12 cellular contexts compared by ENCODE assay signal in genomic region chr19:18494267-18494607, GRCh38. TPM values are rescaled to one million over a fixed set of nuclear protein-coding genes. Genes with fewer than 3 reads are reported as not detected.
DNase-seq lines count a peak whose midpoint lies in the region; ATAC-seq and TF ChIP-seq lines count a peak whose summit lies in the region.
"Had no signal": no experiment of that assay in that cellular context is flagged by ENCODE, and none has a peak within 500 bp of the region (broad histone marks: within the 10 kb centered on the region; RNA-seq: fewer than 3 reads in every experiment).

No MANE protein-coding gene starts in this region.

- CTCF ChIA-PET in HEK293 (lab: Yijun Ruan, JAX): interaction anchor here (1.6 kb wide), 1 partner anchor 32 kb away, joined by 3 read pairs; no protein-coding TSS in a partner anchor

- no peaks in the 10 kb centered on the region for H3K27me3 ChIP-seq in osteoblast (ENCODE audit: insufficient read depth, low read length)
- H3K27me3 ChIP-seq: SJCRH30 had no signal

- no peak for ATAC-seq in GM19467 (IDR thresholded peaks at IDR 0.05; ENCODE audit: unreplicated experiment)

- H3K4me3 ChIP-seq in HEK293 (ENCODE audit: low read depth, low read length) (no peak overlapping the region), osteoblast (ENCODE audit: insufficient read depth, low read length) (no peak overlapping the region)
- H3K4me3 ChIP-seq: SJCRH30 had no signal

- H3K36me3 ChIP-seq in HEK293 (ENCODE audit: control insufficient read depth in 2 of 2, insufficient read depth in 1 of 2, low read length in 2 of 2) (no peaks in the 10 kb centered on the region), osteoblast (ENCODE audit: insufficient read depth, low read length) (no peaks in the 10 kb centered on the region)
- H3K36me3 ChIP-seq: SJCRH30 had no signal

- H3K79me2 ChIP-seq in osteoblast (ENCODE audit: insufficient read depth, low read length): peaks cover 99% of the 10 kb centered on the region

- TF ChIP-seq CTCF in HEK293 (tag by site-specific recombination; IDR thresholded peaks at IDR 0.05) (no peak), osteoblast (IDR thresholded peaks at IDR 0.05; ENCODE audit: extremely low read depth, low read depth, low read length) (no peak)

- DNase-seq in AG20443 (ENCODE audit: low spot score) (peak; percentile 61), osteoblast (ENCODE audit: insufficient read length, low spot score, missing footprints) (peak; percentile 90), C1 segment of cervical spinal cord (lab: John Stamatoyannopoulos, UW) (no peak), NCI-H226 (no peak), retina (no peak)
- DNase-seq in central memory CD4-positive, alpha-beta T cell: peak; percentile 37
- DNase-seq: activated CD4-positive, alpha-beta T cell treated with anti-CD3 and anti-CD28 coated beads for 48 hours; NCI-H524 treated with DMSO at 0.1 percent for 48 hours; SJCRH30; stimulated activated CD4-positive, alpha-beta T cell treated with anti-CD3 and anti-CD28 coated beads, Interleukin-4, amount 100 ng/mL, for 24 hours had no signal

- H3K9me3 ChIP-seq in HEK293 (ENCODE audit: control insufficient read depth, insufficient read depth, low read depth, low read length) (no peaks in the 10 kb centered on the region), osteoblast (ENCODE audit: low read depth, low read length) (no peaks in the 10 kb centered on the region)
- H3K9me3 ChIP-seq: SJCRH30 had no signal

- POLR2A ChIA-PET in HEK293 (lab: Yijun Ruan, JAX): interaction anchor here (0.6 to 1.3 kb wide), 2 partner anchors 27 to 80 kb away, joined by 4 to 8 read pairs; partner anchors contain the start of gene ELL

- peaks cover 10% of the 10 kb centered on the region for H3K4me1 ChIP-seq in HEK293 (ENCODE audit: control insufficient read depth, insufficient read depth, low read length)
- peaks cover 23% of the 10 kb centered on the region for H3K4me1 ChIP-seq in osteoblast (ENCODE audit: insufficient read depth, low read length)
- H3K4me1 ChIP-seq: SJCRH30 had no signal

- H2AFZ ChIP-seq in osteoblast (ENCODE audit: low read length): no peak overlapping the region

- peak overlapping the region; percentile 53 for H3K4me2 ChIP-seq in osteoblast (ENCODE audit: insufficient read depth, low read length)

- peaks cover 91% of the 10 kb centered on the region for H4K20me1 ChIP-seq in osteoblast (ENCODE audit: insufficient read depth, low read length)

- H3K27ac ChIP-seq in HEK293 (ENCODE audit: extremely low read depth, low read depth, low read length) (no peak overlapping the region), osteoblast (ENCODE audit: low read depth, low read length) (peak overlapping the region; percentile 81)
- H3K27ac ChIP-seq: SJCRH30 had no signal

TF ChIP-seq in HEK293, 187 proteins besides CTCF, POLR2A, EP300 and RAD21:
- TF ChIP-seq, protein P1, sequence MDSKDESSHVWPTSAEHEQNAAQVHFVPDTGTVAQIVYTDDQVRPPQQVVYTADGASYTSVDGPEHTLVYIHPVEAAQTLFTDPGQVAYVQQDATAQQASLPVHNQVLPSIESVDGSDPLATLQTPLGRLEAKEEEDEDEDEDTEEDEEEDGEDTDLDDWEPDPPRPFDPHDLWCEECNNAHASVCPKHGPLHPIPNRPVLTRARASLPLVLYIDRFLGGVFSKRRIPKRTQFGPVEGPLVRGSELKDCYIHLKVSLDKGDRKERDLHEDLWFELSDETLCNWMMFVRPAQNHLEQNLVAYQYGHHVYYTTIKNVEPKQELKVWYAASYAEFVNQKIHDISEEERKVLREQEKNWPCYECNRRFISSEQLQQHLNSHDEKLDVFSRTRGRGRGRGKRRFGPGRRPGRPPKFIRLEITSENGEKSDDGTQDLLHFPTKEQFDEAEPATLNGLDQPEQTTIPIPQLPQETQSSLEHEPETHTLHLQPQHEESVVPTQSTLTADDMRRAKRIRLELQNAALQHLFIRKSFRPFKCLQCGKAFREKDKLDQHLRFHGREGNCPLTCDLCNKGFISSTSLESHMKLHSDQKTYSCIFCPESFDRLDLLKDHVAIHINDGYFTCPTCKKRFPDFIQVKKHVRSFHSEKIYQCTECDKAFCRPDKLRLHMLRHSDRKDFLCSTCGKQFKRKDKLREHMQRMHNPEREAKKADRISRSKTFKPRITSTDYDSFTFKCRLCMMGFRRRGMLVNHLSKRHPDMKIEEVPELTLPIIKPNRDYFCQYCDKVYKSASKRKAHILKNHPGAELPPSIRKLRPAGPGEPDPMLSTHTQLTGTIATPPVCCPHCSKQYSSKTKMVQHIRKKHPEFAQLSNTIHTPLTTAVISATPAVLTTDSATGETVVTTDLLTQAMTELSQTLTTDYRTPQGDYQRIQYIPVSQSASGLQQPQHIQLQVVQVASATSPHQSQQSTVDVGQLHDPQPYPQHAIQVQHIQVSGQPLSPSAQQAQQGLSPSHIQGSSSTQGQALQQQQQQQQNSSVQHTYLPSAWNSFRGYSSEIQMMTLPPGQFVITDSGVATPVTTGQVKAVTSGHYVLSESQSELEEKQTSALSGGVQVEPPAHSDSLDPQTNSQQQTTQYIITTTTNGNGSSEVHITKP (tag by site-specific recombination; IDR thresholded peaks at IDR 0.05): 0 out of 2 replicates have a peak, but pooled peaks have one; percentile 16
- TF ChIP-seq ZNF335 (tag by site-specific recombination; conservative IDR thresholded peaks at IDR 0.05) (no peak), ZNF600 (tag by site-specific recombination; IDR thresholded peaks at IDR 0.05) (0 out of 2 replicates have a peak, but pooled peaks have one; percentile 18)

RNA-seq across cellular contexts. Expression of gene ELL, which starts 27.6 kb away (rescaled TPM):
- total RNA-seq in osteoblast: 17.1 and 18.5 TPM in 2 replicates

RNA-seq across cellular contexts. Expression of gene FKBP8, which starts 49.1 kb away (rescaled TPM):
- total RNA-seq in osteoblast: 253 and 288 TPM in 2 replicates

RNA-seq across cellular contexts. Expression of gene ISYNA1, which starts 56.3 kb away (rescaled TPM):
- total RNA-seq in osteoblast: 7.7 and 8.0 TPM in 2 replicates

Comparison
In these comparisons a context has a peak if more than half of its experiments do, and no peak if none do; other contexts are left out.
1. DNase-seq: peak in AG20443 (single experiment), central memory CD4-positive, alpha-beta T cell (single experiment) and osteoblast (single experiment); none in C1 segment of cervical spinal cord (0 of 14), NCI-H226 (single experiment) and retina (single experiment).